Comparison of ENCODE assay signal across 25 cellular contexts in genomic region chr18:46397174-46397573, GRCh38.
DNase-seq lines count a peak whose midpoint lies in the region; ATAC-seq and TF ChIP-seq lines count a peak whose summit lies in the region.
"Had no signal": no experiment of that assay in that cellular context is flagged by ENCODE, and none has a peak within 500 bp of the region (broad histone marks: within the 10 kb centered on the region; RNA-seq: fewer than 3 reads in every experiment).

No MANE protein-coding gene starts in this region.

- H3K4me3 Mint-ChIP-seq in activated naive CD4-positive, alpha-beta T cell treated with anti-CD3 and anti-CD28 coated beads, Interleukin-2, amount 10 ng/mL, durations not matched to agents 7 days and 5 days: no peak overlapping the region
- peak overlapping the region; percentile 7 to 81 (median 20) for H3K4me3 Mint-ChIP-seq in immature natural killer cell
- H3K4me3 Mint-ChIP-seq in stimulated activated effector memory CD8-positive, alpha-beta T cell treated with anti-CD3 and anti-CD28 coated beads, Interleukin-12 subunit alpha, Interleukin-12 subunit beta, amount 100 ng/mL, for 72 hours: no peak overlapping the region
- H3K4me3 Mint-ChIP-seq: activated CD4-positive, alpha-beta T cell treated with anti-CD3 and anti-CD28 coated beads for 36 hours; activated T-cell treated with anti-CD3 and anti-CD28 coated beads, Interleukin-2, amount 50 U/mL, for 24 hours had no signal

- no peak for DNase-seq in activated naive CD4-positive, alpha-beta T cell treated with anti-CD3 and anti-CD28 coated beads, Interleukin-2, amount 10 ng/mL, durations not matched to agents 7 days and 5 days
- DNase-seq in activated naive CD4-positive, alpha-beta T cell treated with anti-CD3 and anti-CD28 coated beads, Interleukin-2, amount 50 U/mL, for 72 hours (ENCODE audit: low spot score in 2 of 2): no peak
- no peak for DNase-seq in RWPE1 (ENCODE audit: low spot score)
- peak; percentile 66 to 73 (median 68) for DNase-seq in immature natural killer cell
- DNase-seq in stimulated activated effector memory CD8-positive, alpha-beta T cell treated with anti-CD3 and anti-CD28 coated beads, Interleukin-12 subunit alpha, Interleukin-12 subunit beta, amount 100 ng/mL, for 72 hours (ENCODE audit: low spot score in 2 of 2): no peak
- DNase-seq in AML-193 (lab: John Stamatoyannopoulos, UW): no peak
- DNase-seq in middle frontal gyrus (ENCODE audit: extremely low spot score, low spot score): no peak
- DNase-seq in NCI-H82 treated with DMSO at 0.1 percent for 48 hours (lab: John Stamatoyannopoulos, UW; ENCODE audit: unreplicated experiment): no peak
- DNase-seq: activated CD4-positive, alpha-beta T cell treated with anti-CD3 and anti-CD28 coated beads for 36 hours; activated T-cell treated with anti-CD3 and anti-CD28 coated beads, Interleukin-2, amount 50 U/mL, for 24 hours; adrenal gland; MV-4-11; NCI-H1436 treated with DMSO at 0.1 percent for 48 hours; NCI-H345; NCI-H69; SHP77; stimulated activated CD4-positive, alpha-beta T cell treated with anti-CD3 and anti-CD28 coated beads, Interleukin-15, amount 100 ng/mL, for 24 hours; stimulated activated CD4-positive, alpha-beta T cell treated with anti-CD3 and anti-CD28 coated beads, Interleukin-4, amount 100 ng/mL, for 4 hours had no signal

- CTCF ChIA-PET in activated naive CD4-positive, alpha-beta T cell treated with anti-CD3 and anti-CD28 coated beads, Interleukin-2, amount 10 ng/mL, durations not matched to agents 7 days and 5 days (lab: Charles Lee): no interaction called here
- CTCF ChIA-PET in RWPE1 (lab: Yijun Ruan, JAX): no interaction called here

- H3K27ac ChIP-seq in RWPE1: peak overlapping the region; percentile 27
- H3K27ac ChIP-seq: adrenal gland, gastroesophageal sphincter, prostate gland, tibial nerve, VCaP had no signal

- H3K27me3 Mint-ChIP-seq in activated naive CD4-positive, alpha-beta T cell treated with anti-CD3 and anti-CD28 coated beads, Interleukin-2, amount 10 ng/mL, durations not matched to agents 7 days and 5 days: peaks cover 16% of the 10 kb centered on the region
- H3K27me3 Mint-ChIP-seq in immature natural killer cell (ENCODE audit: low read depth in 3 of 3): peaks cover 21 to 34% (median 26%) of the 10 kb centered on the region in 3 donors
- H3K27me3 Mint-ChIP-seq: activated CD4-positive, alpha-beta T cell treated with anti-CD3 and anti-CD28 coated beads for 36 hours; activated T-cell treated with anti-CD3 and anti-CD28 coated beads, Interleukin-2, amount 50 U/mL, for 24 hours had no signal

- H3K4me1 Mint-ChIP-seq in activated naive CD4-positive, alpha-beta T cell treated with anti-CD3 and anti-CD28 coated beads, Interleukin-2, amount 10 ng/mL, durations not matched to agents 7 days and 5 days: peaks cover 13% of the 10 kb centered on the region
- H3K4me1 Mint-ChIP-seq in immature natural killer cell: peaks cover 86 to 95% of the 10 kb centered on the region in 2 donors
- H3K4me1 Mint-ChIP-seq in stimulated activated effector memory CD8-positive, alpha-beta T cell treated with anti-CD3 and anti-CD28 coated beads, Interleukin-12 subunit alpha, Interleukin-12 subunit beta, amount 100 ng/mL, for 72 hours: peaks cover 48% of the 10 kb centered on the region
- H3K4me1 Mint-ChIP-seq: activated CD4-positive, alpha-beta T cell treated with anti-CD3 and anti-CD28 coated beads for 36 hours had no signal

- no peaks in the 10 kb centered on the region for H3K9me3 Mint-ChIP-seq in activated naive CD4-positive, alpha-beta T cell treated with anti-CD3 and anti-CD28 coated beads, Interleukin-2, amount 10 ng/mL, durations not matched to agents 7 days and 5 days
- no peaks in the 10 kb centered on the region for H3K9me3 Mint-ChIP-seq in activated naive CD4-positive, alpha-beta T cell treated with anti-CD3 and anti-CD28 coated beads, Interleukin-2, amount 50 U/mL, for 72 hours
- H3K9me3 Mint-ChIP-seq in immature natural killer cell: peaks cover 0 to 6% (median 3%) of the 10 kb centered on the region in 6 donors
- no peaks in the 10 kb centered on the region for H3K9me3 Mint-ChIP-seq in stimulated activated effector memory CD8-positive, alpha-beta T cell treated with anti-CD3 and anti-CD28 coated beads, Interleukin-12 subunit alpha, Interleukin-12 subunit beta, amount 100 ng/mL, for 72 hours
- H3K9me3 Mint-ChIP-seq: activated T-cell treated with anti-CD3 and anti-CD28 coated beads, Interleukin-2, amount 50 U/mL, for 24 hours had no signal

- H3K27ac Mint-ChIP-seq in activated naive CD4-positive, alpha-beta T cell treated with anti-CD3 and anti-CD28 coated beads, Interleukin-2, amount 10 ng/mL, durations not matched to agents 7 days and 5 days: peak overlapping the region; percentile 59
- no peak overlapping the region for H3K27ac Mint-ChIP-seq in activated naive CD4-positive, alpha-beta T cell treated with anti-CD3 and anti-CD28 coated beads, Interleukin-2, amount 50 U/mL, for 72 hours
- H3K27ac Mint-ChIP-seq in immature natural killer cell: peak overlapping the region; percentile 84 to 96 (median 92)
- peak overlapping the region; percentile 79 for H3K27ac Mint-ChIP-seq in stimulated activated effector memory CD8-positive, alpha-beta T cell treated with anti-CD3 and anti-CD28 coated beads, Interleukin-12 subunit alpha, Interleukin-12 subunit beta, amount 100 ng/mL, for 72 hours
- H3K27ac Mint-ChIP-seq: activated CD4-positive, alpha-beta T cell treated with anti-CD3 and anti-CD28 coated beads for 36 hours; activated T-cell treated with anti-CD3 and anti-CD28 coated beads, Interleukin-2, amount 50 U/mL, for 24 hours had no signal

- POLR2A ChIA-PET in RWPE1 (lab: Yijun Ruan, JAX; ENCODE audit: low non-redundant PET): no interaction called here

- no peak for ATAC-seq in activated naive CD4-positive, alpha-beta T cell treated with anti-CD3 and anti-CD28 coated beads, Interleukin-2, amount 50 U/mL, for 72 hours
- peak; percentile 33 for ATAC-seq in stimulated activated effector memory CD8-positive, alpha-beta T cell treated with anti-CD3 and anti-CD28 coated beads, Interleukin-12 subunit alpha, Interleukin-12 subunit beta, amount 100 ng/mL, for 72 hours
- ATAC-seq: activated CD4-positive, alpha-beta T cell treated with anti-CD3 and anti-CD28 coated beads for 36 hours; gastroesophageal sphincter; HCT116; HepG2; Panc1 had no signal

- TF ChIP-seq CTCF in RWPE1 (conservative IDR thresholded peaks at IDR 0.05; ENCODE audit: low read depth): no peak

- H3K36me3 Mint-ChIP-seq in activated naive CD4-positive, alpha-beta T cell treated with anti-CD3 and anti-CD28 coated beads, Interleukin-2, amount 10 ng/mL, durations not matched to agents 7 days and 5 days: no peaks in the 10 kb centered on the region
- no peaks in the 10 kb centered on the region for H3K36me3 Mint-ChIP-seq in activated naive CD4-positive, alpha-beta T cell treated with anti-CD3 and anti-CD28 coated beads, Interleukin-2, amount 50 U/mL, for 72 hours
- peaks cover 0 to 4% (median 3%) of the 10 kb centered on the region in 3 donors for H3K36me3 Mint-ChIP-seq in immature natural killer cell
- H3K36me3 Mint-ChIP-seq in stimulated activated effector memory CD8-positive, alpha-beta T cell treated with anti-CD3 and anti-CD28 coated beads, Interleukin-12 subunit alpha, Interleukin-12 subunit beta, amount 100 ng/mL, for 72 hours: peaks cover 7% of the 10 kb centered on the region

Comparison
In these comparisons a context has a peak if more than half of its experiments do, and no peak if none do; other contexts are left out.
1. H3K27ac Mint-ChIP-seq: peak in activated naive CD4-positive, alpha-beta T cell treated with anti-CD3 and anti-CD28 coated beads, Interleukin-2, amount 10 ng/mL, durations not matched to agents 7 days and 5 days (single experiment), immature natural killer cell (6 of 6) and stimulated activated effector memory CD8-positive, alpha-beta T cell treated with anti-CD3 and anti-CD28 coated beads, Interleukin-12 subunit alpha, Interleukin-12 subunit beta, amount 100 ng/mL, for 72 hours (single experiment); none in activated naive CD4-positive, alpha-beta T cell treated with anti-CD3 and anti-CD28 coated beads, Interleukin-2, amount 50 U/mL, for 72 hours (0 of 2).
2. DNase-seq: peak in immature natural killer cell (3 of 3); none in activated naive CD4-positive, alpha-beta T cell treated with anti-CD3 and anti-CD28 coated beads, Interleukin-2, amount 10 ng/mL, durations not matched to agents 7 days and 5 days (single experiment), activated naive CD4-positive, alpha-beta T cell treated with anti-CD3 and anti-CD28 coated beads, Interleukin-2, amount 50 U/mL, for 72 hours (0 of 2), RWPE1 (single experiment), stimulated activated effector memory CD8-positive, alpha-beta T cell treated with anti-CD3 and anti-CD28 coated beads, Interleukin-12 subunit alpha, Interleukin-12 subunit beta, amount 100 ng/mL, for 72 hours (0 of 2), AML-193 (0 of 2), middle frontal gyrus (single experiment) and NCI-H82 treated with DMSO at 0.1 percent for 48 hours (single experiment).
3. H3K4me3 Mint-ChIP-seq: peak in immature natural killer cell (5 of 5); none in activated naive CD4-positive, alpha-beta T cell treated with anti-CD3 and anti-CD28 coated beads, Interleukin-2, amount 10 ng/mL, durations not matched to agents 7 days and 5 days (single experiment) and stimulated activated effector memory CD8-positive, alpha-beta T cell treated with anti-CD3 and anti-CD28 coated beads, Interleukin-12 subunit alpha, Interleukin-12 subunit beta, amount 100 ng/mL, for 72 hours (single experiment).